In genomic region chr6:42025066-42025789, GRCh38 we compare ENCODE assay signal across 9 cellular contexts. TPM values are rescaled to one million over a fixed set of nuclear protein-coding genes. Genes with fewer than 3 reads are reported as not detected.
DNase-seq lines count a peak whose midpoint lies in the region; ATAC-seq, FAIRE-seq and TF ChIP-seq lines count a peak whose summit lies in the region.
"Had no signal": no experiment of that assay in that cellular context is flagged by ENCODE, and none has a peak within 500 bp of the region (broad histone marks: within the 10 kb centered on the region; RNA-seq: fewer than 3 reads in every experiment).

No MANE protein-coding gene starts in this region.

- in situ Hi-C loops in GM12878 (cut with MboI): no loop called here

- peaks cover 69% of the 10 kb centered on the region for H3K4me1 ChIP-seq in GM12878 (ENCODE audit: control insufficient read depth, insufficient read depth, low read length)

- H3K27me3 ChIP-seq in GM12878 (replicated peaks in 1 of 2; ENCODE audit: control insufficient read depth in 2 of 2, insufficient read depth in 2 of 2, low read length in 1 of 2): no peaks in the 10 kb centered on the region

- H3K4me2 ChIP-seq in GM12878 (ENCODE audit: control insufficient read depth, insufficient read depth): peak overlapping the region; percentile 92

- H3K27ac ChIP-seq in GM12878 (ENCODE audit: control insufficient read depth, insufficient read depth): peak overlapping the region; percentile 77

- TF ChIP-seq EP300 in GM12878 (IDR thresholded peaks at IDR 0.05; ENCODE audit: borderline replicate concordance in 1 of 2, control insufficient read depth in 1 of 2, low read depth in 2 of 2, low read length in 2 of 2): peak; percentile 64 to 65; a peak in 2 of 4 replicates

- H3K4me3 ChIP-seq in GM12864 (ENCODE audit: low read depth, low read length) (no peak overlapping the region), GM12878 (peak overlapping the region; percentile 7; the same call in 1 of the 2 replicates)

- SMC1A ChIA-PET in GM12878 (lab: Charles Lee; ENCODE audit: uncharacterized antibody, unreplicated experiment): interaction anchor here (0.9 to 2.6 kb wide), 6 partner anchors 14 to 177 kb away, joined by 3 to 11 read pairs (median 6); no protein-coding TSS in a partner anchor

- CTCF ChIA-PET in GM12878 (lab: Yijun Ruan, JAX): interaction anchor here (0.8 to 2.7 kb wide), 10 partner anchors 13 to 224 kb away, joined by 3 to 12 read pairs (median 4); partner anchors contain the start of genes BYSL and MED20

- TF ChIP-seq POLR2A in GM12878 (IDR thresholded peaks at IDR 0.05; ENCODE audit: low read depth, low read length): no peak

- DNase-seq in GM12864 (ENCODE audit: low read depth) (peak; percentile 64), GM12878 (ENCODE audit: low read depth, low spot score) (peak; percentile 82), sciatic nerve (ENCODE audit: low spot score) (no peak), NCI-H526 treated with DMSO at 0.1 percent for 48 hours (lab: John Stamatoyannopoulos, UW) (no peak), nucleus accumbens (lab: John Stamatoyannopoulos, UW) (no peak), NCI-H526 (lab: John Stamatoyannopoulos, UW) (no peak)
- DNase-seq: stimulated activated naive CD4-positive, alpha-beta T cell treated with Interleukin-2 at 50 U/mL for 16 hours had no signal

- TF ChIP-seq CTCF in GM12864 (IDR thresholded peaks at IDR 0.05; ENCODE audit: low read depth, low read length, missing control alignments) (no peak), GM12878 (IDR thresholded peaks at IDR 0.05 in 2 of 3, conservative IDR thresholded peaks at IDR 0.05 in 1 of 3; ENCODE audit: control insufficient read depth in 2 of 3, extremely low read depth in 1 of 3, insufficient read depth in 1 of 3, low read depth in 3 of 3, low read length in 3 of 3) (no peak)

- TF ChIP-seq RAD21 in GM12878 (IDR thresholded peaks at IDR 0.05; ENCODE audit: insufficient read depth, low read depth, low read length): no peak

- RAD21 ChIA-PET in GM12878 (lab: Charles Lee; ENCODE audit: unreplicated experiment): interaction anchor here (0.6 to 2.0 kb wide), 7 partner anchors 15 to 316 kb away, joined by 3 to 15 read pairs (median 3); partner anchors contain the start of gene CCND3

- no peaks in the 10 kb centered on the region; the same call in 1 of the 2 replicates for H3K79me2 ChIP-seq in GM12878 (ENCODE audit: control insufficient read depth, insufficient read depth, low read length)

- intact Hi-C loops in GM12878 (cut with micrococcal nuclease; ENCODE audit: unreplicated experiment): loop anchor here (5.0 kb wide), 1 partner anchor 83 kb away; the partner anchor contains the start of gene CCND3
- intact Hi-C loops in sciatic nerve (cut with DNase I): no loop called here

- WGBS in GM12878 (ENCODE audit: insufficient coverage, insufficient replicate concordance, low lambda C conversion rate, missing lambda C conversion rate): under 1% methylated on average over 11 of the region's 11 CpGs

- H2AFZ ChIP-seq in GM12878 (ENCODE audit: control insufficient read depth, low read depth, low read length): peak overlapping the region; percentile 58

- BruUV-seq in GM12878 (replicated peaks; lab: Mats Ljungman, UMichigan): no TSS peak

- H3K9me3 ChIP-seq in GM12878 (replicated peaks; ENCODE audit: control insufficient read depth, insufficient read depth, low read length): no peaks in the 10 kb centered on the region; the same call in 2 of the 3 replicates

- H3K9ac ChIP-seq in GM12878 (ENCODE audit: control insufficient read depth, insufficient read depth, low read length): peak overlapping the region; percentile 68

- no peaks in the 10 kb centered on the region for H3K36me3 ChIP-seq in GM12878 (ENCODE audit: control insufficient read depth in 2 of 2, insufficient read depth in 2 of 2, low read length in 1 of 2)

- ATAC-seq in GM19455 (IDR thresholded peaks at IDR 0.05; ENCODE audit: unreplicated experiment) (peak; percentile 58), HG03159 (IDR thresholded peaks at IDR 0.05; ENCODE audit: unreplicated experiment) (peak; percentile 68), GM12878 (peak; percentile 96), sciatic nerve (no peak)

- POLR2A ChIA-PET in GM12878 (lab: Charles Lee): interaction anchor here (0.7 to 2.2 kb wide), 6 partner anchors 8 to 92 kb away, joined by 3 to 9 read pairs (median 4); partner anchors contain the start of gene TAF8

- FAIRE-seq in GM12878 (lab: Jason Lieb, UNC): peak; percentile 91

- H4K20me1 ChIP-seq in GM12878 (ENCODE audit: control insufficient read depth, insufficient read depth): no peaks in the 10 kb centered on the region

TF ChIP-seq in GM12878, 131 proteins besides CTCF, POLR2A, EP300 and RAD21 (continues in another document):
- no peak for TF ChIP-seq SREBF1 (IDR thresholded peaks at IDR 0.05; ENCODE audit: low read length)
- no peak for TF ChIP-seq JUNB (IDR thresholded peaks at IDR 0.05)
- TF ChIP-seq JUND (IDR thresholded peaks at IDR 0.05; ENCODE audit: low read depth, low read length): no peak
- TF ChIP-seq ATF3 (IDR thresholded peaks at IDR 0.05; ENCODE audit: borderline replicate concordance, extremely low read depth, low read depth, low read length): no peak
- TF ChIP-seq RAD51 (IDR thresholded peaks at IDR 0.05): no peak
- TF ChIP-seq WRNIP1 (IDR thresholded peaks at IDR 0.05; ENCODE audit: borderline replicate concordance, low read depth, low read length): no peak
- TF ChIP-seq CHD2 (IDR thresholded peaks at IDR 0.05; ENCODE audit: borderline replicate concordance, low read depth, low read length): peak; percentile 69; the same call in 1 of the 2 replicates
- TF ChIP-seq, protein P1, sequence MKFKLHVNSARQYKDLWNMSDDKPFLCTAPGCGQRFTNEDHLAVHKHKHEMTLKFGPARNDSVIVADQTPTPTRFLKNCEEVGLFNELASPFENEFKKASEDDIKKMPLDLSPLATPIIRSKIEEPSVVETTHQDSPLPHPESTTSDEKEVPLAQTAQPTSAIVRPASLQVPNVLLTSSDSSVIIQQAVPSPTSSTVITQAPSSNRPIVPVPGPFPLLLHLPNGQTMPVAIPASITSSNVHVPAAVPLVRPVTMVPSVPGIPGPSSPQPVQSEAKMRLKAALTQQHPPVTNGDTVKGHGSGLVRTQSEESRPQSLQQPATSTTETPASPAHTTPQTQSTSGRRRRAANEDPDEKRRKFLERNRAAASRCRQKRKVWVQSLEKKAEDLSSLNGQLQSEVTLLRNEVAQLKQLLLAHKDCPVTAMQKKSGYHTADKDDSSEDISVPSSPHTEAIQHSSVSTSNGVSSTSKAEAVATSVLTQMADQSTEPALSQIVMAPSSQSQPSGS (IDR thresholded peaks at IDR 0.05; ENCODE audit: low read length): no peak
- no peak; the same call in none of the 2 replicates for TF ChIP-seq NR2F1 (conservative IDR thresholded peaks at IDR 0.05)
- 0 out of 2 replicates have a peak, but pooled peaks have one; percentile 32 for TF ChIP-seq ATF7 (IDR thresholded peaks at IDR 0.05; ENCODE audit: low read depth)
- TF ChIP-seq EED (IDR thresholded peaks at IDR 0.05; ENCODE audit: low read depth): peak; percentile 93
- TF ChIP-seq RFX5 (IDR thresholded peaks at IDR 0.05; ENCODE audit: low read depth, low read length): no peak
- peak; percentile 81; the same call in 1 of the 2 replicates for TF ChIP-seq RCOR1 (conservative IDR thresholded peaks at IDR 0.05; ENCODE audit: low read depth, low read length)
- TF ChIP-seq SUZ12 (IDR thresholded peaks at IDR 0.05; ENCODE audit: unreplicated experiment): no peak
- TF ChIP-seq KDM1A (IDR thresholded peaks at IDR 0.05; ENCODE audit: borderline replicate concordance): no peak
- TF ChIP-seq NFYA (IDR thresholded peaks at IDR 0.05; ENCODE audit: borderline replicate concordance, low read depth, low read length): no peak
- TF ChIP-seq, protein P2, sequence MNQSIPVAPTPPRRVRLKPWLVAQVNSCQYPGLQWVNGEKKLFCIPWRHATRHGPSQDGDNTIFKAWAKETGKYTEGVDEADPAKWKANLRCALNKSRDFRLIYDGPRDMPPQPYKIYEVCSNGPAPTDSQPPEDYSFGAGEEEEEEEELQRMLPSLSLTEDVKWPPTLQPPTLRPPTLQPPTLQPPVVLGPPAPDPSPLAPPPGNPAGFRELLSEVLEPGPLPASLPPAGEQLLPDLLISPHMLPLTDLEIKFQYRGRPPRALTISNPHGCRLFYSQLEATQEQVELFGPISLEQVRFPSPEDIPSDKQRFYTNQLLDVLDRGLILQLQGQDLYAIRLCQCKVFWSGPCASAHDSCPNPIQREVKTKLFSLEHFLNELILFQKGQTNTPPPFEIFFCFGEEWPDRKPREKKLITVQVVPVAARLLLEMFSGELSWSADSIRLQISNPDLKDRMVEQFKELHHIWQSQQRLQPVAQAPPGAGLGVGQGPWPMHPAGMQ (IDR thresholded peaks at IDR 0.05; ENCODE audit: borderline replicate concordance): no peak

RNA-seq across cellular contexts. Expression of gene TAF8, which starts 25.1 kb away (rescaled TPM):
- total RNA-seq in GM12878 (2013; cell fraction: nucleolus; rRNA removed): 64.3 and 67.3 TPM in 2 replicates
- 14.6 and 22.8 TPM in 2 replicates for total RNA-seq in GM12878 (2014; rRNA removed)
- total RNA-seq in GM12878 (2014; rRNA removed; fragmentation: Illumina TruSeq; extraction: Trizol): 17.1 and 18.6 TPM in 2 replicates
- total RNA-seq in GM12878 (2021): 24.2 and 26.2 TPM in 2 replicates
- 7.1 TPM for polyA plus RNA-seq in GM12878 (2011; ENCODE audit: low read depth)
- polyA plus RNA-seq in GM12878 (2011; rRNA removed): 23.2 and 30.9 TPM in 2 replicates
- 32.8 and 45.3 TPM in 2 replicates for polyA plus RNA-seq in GM12878 (2011; cell fraction: cytosol; rRNA removed)
- 20.3 and 30.6 TPM in 2 replicates for polyA plus RNA-seq in GM12878 (2011; cell fraction: nucleus; rRNA removed)
- polyA plus RNA-seq in GM12878 (2012): 10.2 and 12.2 TPM in 2 replicates
- 11.7 and 21.2 TPM in 2 replicates for polyA plus RNA-seq in GM12878 (2014; fragmentation: Illumina TruSeq; extraction: Trizol)
- polyA plus RNA-seq in GM12878 (2014; fragmentation: Nextera tagmentation; extraction: Ambion mirVana): 10 to 100 TPM; 17.5 to 25.5 TPM
- polyA plus RNA-seq in GM12878 (2014; rRNA removed): 24.8 and 26.5 TPM in 2 replicates
- 10 to 100 TPM; 11.7 to 15.3 TPM for polyA plus RNA-seq in GM12878 (2016; fragmentation: Nextera tagmentation; extraction: Ambion mirVana)
- 58.2 and 62.9 TPM in 2 replicates for polyA minus RNA-seq in GM12878 (2011; rRNA and poly(A)+ RNA removed)
- polyA minus RNA-seq in GM12878 (2011; cell fraction: cytosol; rRNA and poly(A)+ RNA removed): 12.7 and 14.0 TPM in 2 replicates
- polyA minus RNA-seq in GM12878 (2011; cell fraction: nucleus; rRNA and poly(A)+ RNA removed): 15.8 and 40.9 TPM in 2 replicates
- total RNA-seq in sciatic nerve: 28.6 TPM

Comparison
In these comparisons a context has a peak if more than half of its experiments do, and no peak if none do; other contexts are left out.
1. DNase-seq: peak in GM12864 (single experiment) and GM12878 (single experiment); none in sciatic nerve (single experiment), NCI-H526 treated with DMSO at 0.1 percent for 48 hours (single experiment), nucleus accumbens (0 of 56) and NCI-H526 (0 of 2).